ENCODE assay signal across 36 cellular contexts in the genomic region with DNA sequence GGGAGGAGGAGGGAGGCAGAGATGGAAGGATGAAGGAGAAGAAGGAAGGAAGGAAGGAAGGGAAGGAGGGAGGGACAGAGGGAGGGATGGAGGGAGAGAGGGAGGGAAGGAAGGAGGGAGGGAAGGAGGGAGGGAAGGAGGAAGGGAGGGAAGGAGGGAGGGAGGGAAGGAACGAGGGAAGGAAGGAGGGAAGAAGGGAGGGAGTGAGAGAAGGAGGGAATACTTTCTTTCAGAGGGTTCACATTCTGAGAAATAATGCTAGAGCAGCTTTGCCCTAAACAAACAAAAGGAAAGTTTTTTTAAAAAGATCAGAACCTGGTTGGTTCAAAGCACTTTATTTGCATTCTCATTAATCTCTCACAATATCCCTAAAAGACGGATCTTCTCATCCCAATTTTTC.
"Had no signal": no experiment of that assay in that cellular context is flagged by ENCODE, and none has a peak within 500 bp of the region (broad histone marks: within the 10 kb centered on the region; RNA-seq: fewer than 3 reads in every experiment).

No MANE protein-coding gene starts in this region.

- H3K4me3 Mint-ChIP-seq: activated B cell treated with CpG ODN at 0.5 μM for 24 hours; activated CD4-positive, alpha-beta memory T cell treated with anti-CD3 and anti-CD28 coated beads, Interleukin-2, amount 10 ng/mL, durations not matched to agents 7 days and 5 days; activated CD4-positive, alpha-beta T cell treated with anti-CD3 and anti-CD28 coated beads for 36 hours; activated CD4-positive, alpha-beta T cell treated with anti-CD3 and anti-CD28 coated beads, Interleukin-2, amount 10 ng/mL, durations not matched to agents 7 days and 5 days; activated CD8-positive, alpha-beta memory T cell treated with anti-CD3 and anti-CD28 coated beads, Interleukin-2, amount 10 ng/mL, durations not matched to agents 7 days and 5 days; activated CD8-positive, alpha-beta T cell treated with anti-CD3 and anti-CD28 coated beads, Interleukin-2, amount 10 ng/mL, durations not matched to agents 7 days and 5 days; activated naive CD4-positive, alpha-beta T cell treated with anti-CD3 and anti-CD28 coated beads, Interleukin-2, amount 10 ng/mL, durations not matched to agents 7 days and 5 days; activated naive CD4-positive, alpha-beta T cell treated with anti-CD3 and anti-CD28 coated beads, Interleukin-2, amount 50 U/mL, for 24 hours; activated naive CD8-positive, alpha-beta T cell; activated naive CD8-positive, alpha-beta T cell treated with anti-CD3 and anti-CD28 coated beads, Interleukin-2, amount 10 ng/mL, durations not matched to agents 7 days and 5 days; activated naive CD8-positive, alpha-beta T cell treated with anti-CD3 and anti-CD28 coated beads, Interleukin-2, amount 50 U/mL, for 24 hours; activated T-cell treated with anti-CD3 and anti-CD28 coated beads, Interleukin-2, amount 50 U/mL, for 24 hours; brain; central memory CD8-positive, alpha-beta T cell; T-helper 1 cell treated with Interleukin-12 subunit alpha and Interleukin-12 subunit beta and Interleukin-4 antibody, amounts not matched to agents 30 μg/mL and 1 μg/mL, for 36 hours; T-helper 2 cell treated with Interferon-gamma antibody and Interleukin-4, amounts not matched to agents 5 μg/mL and 100 μg/mL, for 36 hours had no signal

- H3K27me3 ChIP-seq: ascending aorta, cardiac muscle cell had no signal

- H3K4me3 ChIP-seq: ascending aorta, cardiac muscle cell had no signal

- H3K36me3 ChIP-seq: ascending aorta, cardiac muscle cell had no signal

- H3K27me3 Mint-ChIP-seq: activated CD4-positive, alpha-beta T cell treated with anti-CD3 and anti-CD28 coated beads, Interleukin-2, amount 10 ng/mL, durations not matched to agents 7 days and 5 days; activated CD8-positive, alpha-beta memory T cell treated with anti-CD3 and anti-CD28 coated beads, Interleukin-2, amount 10 ng/mL, durations not matched to agents 7 days and 5 days had no signal

- H3K9me3 Mint-ChIP-seq: activated B cell treated with CpG ODN at 0.5 μM for 24 hours; activated CD4-positive, alpha-beta memory T cell treated with anti-CD3 and anti-CD28 coated beads, Interleukin-2, amount 10 ng/mL, durations not matched to agents 7 days and 5 days; activated CD4-positive, alpha-beta T cell treated with anti-CD3 and anti-CD28 coated beads, Interleukin-2, amount 10 ng/mL, durations not matched to agents 7 days and 5 days; activated naive CD4-positive, alpha-beta T cell treated with anti-CD3 and anti-CD28 coated beads, Interleukin-2, amount 10 ng/mL, durations not matched to agents 7 days and 5 days; activated naive CD4-positive, alpha-beta T cell treated with anti-CD3 and anti-CD28 coated beads, Interleukin-2, amount 50 U/mL, for 24 hours; activated naive CD8-positive, alpha-beta T cell treated with anti-CD3 and anti-CD28 coated beads, Interleukin-2, amount 10 ng/mL, durations not matched to agents 7 days and 5 days; activated naive CD8-positive, alpha-beta T cell treated with anti-CD3 and anti-CD28 coated beads, Interleukin-2, amount 50 U/mL, for 24 hours; activated T-cell treated with anti-CD3 and anti-CD28 coated beads, Interleukin-2, amount 50 U/mL, for 24 hours; activated T-helper 2 cell treated with anti-CD3 and anti-CD28 coated beads, Interferon-gamma antibody, Interleukin-2, Interleukin-4, amounts not matched to agents 10 μg/mL and 5 μg/mL and 100 μg/mL, durations not matched to agents 14 hours and 24 hours and 36 hours; brain; central memory CD8-positive, alpha-beta T cell; T-helper 1 cell treated with Interleukin-12 subunit alpha and Interleukin-12 subunit beta and Interleukin-4 antibody, amounts not matched to agents 30 μg/mL and 1 μg/mL, for 36 hours; T-helper 2 cell treated with Interferon-gamma antibody and Interleukin-4, amounts not matched to agents 5 μg/mL and 100 μg/mL, for 36 hours had no signal

- H3K27ac ChIP-seq: ascending aorta, cardiac muscle cell, VCaP had no signal

- H3K27ac Mint-ChIP-seq: activated B cell treated with CpG ODN at 0.5 μM for 24 hours; activated CD4-positive, alpha-beta memory T cell treated with anti-CD3 and anti-CD28 coated beads, Interleukin-2, amount 10 ng/mL, durations not matched to agents 7 days and 5 days; activated CD4-positive, alpha-beta T cell treated with anti-CD3 and anti-CD28 coated beads for 36 hours; activated CD4-positive, alpha-beta T cell treated with anti-CD3 and anti-CD28 coated beads, Interleukin-2, amount 10 ng/mL, durations not matched to agents 7 days and 5 days; activated CD8-positive, alpha-beta memory T cell treated with anti-CD3 and anti-CD28 coated beads, Interleukin-2, amount 10 ng/mL, durations not matched to agents 7 days and 5 days; activated CD8-positive, alpha-beta T cell treated with anti-CD3 and anti-CD28 coated beads, Interleukin-2, amount 10 ng/mL, durations not matched to agents 7 days and 5 days; activated naive CD4-positive, alpha-beta T cell treated with anti-CD3 and anti-CD28 coated beads, Interleukin-2, amount 10 ng/mL, durations not matched to agents 7 days and 5 days; activated naive CD4-positive, alpha-beta T cell treated with anti-CD3 and anti-CD28 coated beads, Interleukin-2, amount 50 U/mL, for 24 hours; activated naive CD8-positive, alpha-beta T cell; activated naive CD8-positive, alpha-beta T cell treated with anti-CD3 and anti-CD28 coated beads, Interleukin-2, amount 10 ng/mL, durations not matched to agents 7 days and 5 days; activated naive CD8-positive, alpha-beta T cell treated with anti-CD3 and anti-CD28 coated beads, Interleukin-2, amount 50 U/mL, for 24 hours; activated T-cell treated with anti-CD3 and anti-CD28 coated beads, Interleukin-2, amount 50 U/mL, for 24 hours; activated T-helper 2 cell treated with anti-CD3 and anti-CD28 coated beads, Interferon-gamma antibody, Interleukin-2, Interleukin-4, amounts not matched to agents 10 μg/mL and 5 μg/mL and 100 μg/mL, durations not matched to agents 14 hours and 24 hours and 36 hours; brain; T-helper 1 cell treated with Interleukin-12 subunit alpha and Interleukin-12 subunit beta and Interleukin-4 antibody, amounts not matched to agents 30 μg/mL and 1 μg/mL, for 36 hours; T-helper 2 cell treated with Interferon-gamma antibody and Interleukin-4, amounts not matched to agents 5 μg/mL and 100 μg/mL, for 36 hours had no signal

- H3K9me3 ChIP-seq: ascending aorta had no signal

- H3K36me3 Mint-ChIP-seq: activated CD8-positive, alpha-beta memory T cell treated with anti-CD3 and anti-CD28 coated beads, Interleukin-2, amount 10 ng/mL, durations not matched to agents 7 days and 5 days; activated naive CD4-positive, alpha-beta T cell treated with anti-CD3 and anti-CD28 coated beads, Interleukin-2, amount 10 ng/mL, durations not matched to agents 7 days and 5 days; activated naive CD4-positive, alpha-beta T cell treated with anti-CD3 and anti-CD28 coated beads, Interleukin-2, amount 50 U/mL, for 24 hours; activated naive CD8-positive, alpha-beta T cell; activated naive CD8-positive, alpha-beta T cell treated with anti-CD3 and anti-CD28 coated beads, Interleukin-2, amount 10 ng/mL, durations not matched to agents 7 days and 5 days; brain had no signal

- H3K4me1 Mint-ChIP-seq: activated B cell treated with CpG ODN at 0.5 μM for 24 hours; activated CD4-positive, alpha-beta memory T cell treated with anti-CD3 and anti-CD28 coated beads, Interleukin-2, amount 10 ng/mL, durations not matched to agents 7 days and 5 days; activated CD8-positive, alpha-beta memory T cell treated with anti-CD3 and anti-CD28 coated beads, Interleukin-2, amount 10 ng/mL, durations not matched to agents 7 days and 5 days; activated naive CD4-positive, alpha-beta T cell treated with anti-CD3 and anti-CD28 coated beads, Interleukin-2, amount 10 ng/mL, durations not matched to agents 7 days and 5 days; activated naive CD4-positive, alpha-beta T cell treated with anti-CD3 and anti-CD28 coated beads, Interleukin-2, amount 50 U/mL, for 24 hours; activated naive CD8-positive, alpha-beta T cell treated with anti-CD3 and anti-CD28 coated beads, Interleukin-2, amount 10 ng/mL, durations not matched to agents 7 days and 5 days; central memory CD8-positive, alpha-beta T cell had no signal

- DNase-seq: activated B cell treated with CpG ODN at 0.5 μM for 24 hours; activated CD4-positive, alpha-beta memory T cell treated with anti-CD3 and anti-CD28 coated beads, Interleukin-2, amount 10 ng/mL, durations not matched to agents 7 days and 5 days; activated CD4-positive, alpha-beta T cell treated with anti-CD3 and anti-CD28 coated beads for 36 hours; activated CD4-positive, alpha-beta T cell treated with anti-CD3 and anti-CD28 coated beads for 48 hours; activated CD4-positive, alpha-beta T cell treated with anti-CD3 and anti-CD28 coated beads, Interleukin-2, amount 10 ng/mL, durations not matched to agents 7 days and 5 days; activated CD4-positive, alpha-beta T cell treated with anti-CD3 and anti-CD28 coated beads, Interleukin-2, amount 50 U/mL, for 48 hours; activated CD4-positive, CD25-positive, alpha-beta regulatory T cell treated with anti-CD3 and anti-CD28 coated beads, Interleukin-2, amount 50 U/mL, for 72 hours; activated CD8-positive, alpha-beta memory T cell treated with anti-CD3 and anti-CD28 coated beads for 24 hours; activated CD8-positive, alpha-beta memory T cell treated with anti-CD3 and anti-CD28 coated beads, Interleukin-2, amount 50 U/mL, for 48 hours; activated CD8-positive, alpha-beta T cell treated with anti-CD3 and anti-CD28 coated beads, Interleukin-2, amount 10 ng/mL, durations not matched to agents 7 days and 5 days; activated effector memory CD4-positive, alpha-beta T cell treated with Interleukin-2 at 50 U/mL for 16 hours; activated gamma-delta T cell; activated naive CD4-positive, alpha-beta T cell treated with anti-CD3 and anti-CD28 coated beads, Interleukin-2, amount 10 ng/mL, durations not matched to agents 7 days and 5 days; activated naive CD4-positive, alpha-beta T cell treated with Interleukin-2 at 50 U/mL for 16 hours; activated naive CD8-positive, alpha-beta T cell treated with anti-CD3 and anti-CD28 coated beads, Interleukin-2, amount 10 ng/mL, durations not matched to agents 7 days and 5 days; activated naive CD8-positive, alpha-beta T cell treated with anti-CD3 and anti-CD28 coated beads, Interleukin-2, amount 50 U/mL, for 24 hours; activated T-cell treated with anti-CD3 and anti-CD28 coated beads, Interleukin-2, amount 50 U/mL, for 24 hours; activated T-cell treated with anti-CD3 and anti-CD28 coated beads, Interleukin-2, amount 50 U/mL, for 48 hours; amygdala; anterior cingulate cortex; caudate nucleus; cerebellar nuclear complex; T-helper 1 cell; T-helper 2 cell; T-helper 9 cell had no signal
